24 cellular contexts compared by ENCODE assay signal in the genomic region with DNA sequence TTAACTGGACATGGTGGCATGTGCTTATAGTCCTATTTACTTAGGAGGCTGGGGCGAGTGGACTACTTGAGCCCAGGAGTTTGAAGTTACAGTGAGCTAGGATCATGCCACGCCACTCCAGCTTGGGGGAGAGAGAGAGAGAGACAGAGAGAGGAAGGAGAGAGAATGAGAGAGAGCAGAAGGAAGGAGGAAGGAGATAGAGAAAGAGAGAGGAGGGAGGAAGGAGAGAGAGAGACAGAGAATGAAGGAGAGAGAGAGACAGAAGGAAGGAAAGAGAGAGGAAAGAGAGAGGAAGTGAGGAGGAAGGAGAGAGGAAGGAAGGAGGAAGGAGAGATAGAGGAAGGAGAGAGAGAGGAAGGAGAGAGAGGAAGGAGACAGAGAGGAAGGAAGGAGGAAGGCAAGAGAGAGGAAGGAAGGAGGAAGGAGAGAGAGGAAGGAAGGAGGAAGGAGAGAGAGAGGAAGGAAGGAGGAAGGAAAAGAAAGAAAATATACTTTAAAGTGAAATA.
"Had no signal": no experiment of that assay in that cellular context is flagged by ENCODE, and none has a peak within 500 bp of the region (broad histone marks: within the 10 kb centered on the region; RNA-seq: fewer than 3 reads in every experiment).

No MANE protein-coding gene starts in this region.

- DNase-seq: occipital lobe; ovary; posterior cingulate gyrus; psoas muscle; right cardiac atrium; right lobe of liver; sigmoid colon; stimulated activated CD4-positive, alpha-beta T cell treated with anti-CD3 and anti-CD28 coated beads, Interleukin-15, amount 100 ng/mL, for 24 hours; stimulated activated CD4-positive, alpha-beta T cell treated with anti-CD3 and anti-CD28 coated beads, Interleukin-2, amount 100 ng/mL, for 24 hours; stimulated activated CD4-positive, alpha-beta T cell treated with anti-CD3 and anti-CD28 coated beads, Interleukin-4, amount 100 ng/mL, for 24 hours; stimulated activated naive B cell treated with anti-CD40 and anti-IgM and Interleukin-4, amounts not matched to agents 10 μg/mL and 1 μg/mL and 100 μg/mL, for 72 hours; stimulated activated naive CD4-positive, alpha-beta T cell treated with Interleukin-2 at 50 U/mL for 16 hours; stomach; thyroid gland; upper lobe of left lung had no signal

- ATAC-seq: stimulated activated effector memory CD8-positive, alpha-beta T cell treated with anti-CD3 and anti-CD28 coated beads, Interleukin-12 subunit alpha, Interleukin-12 subunit beta, amount 100 ng/mL, for 72 hours had no signal

- H3K4me1 ChIP-seq: neural progenitor cell, parathyroid adenoma, psoas muscle, sigmoid colon, stomach, thyroid gland, tibial nerve, upper lobe of left lung, vagina had no signal

- H3K27ac Mint-ChIP-seq: nephron; neural progenitor cell; progenitor cell of endocrine pancreas; stimulated activated effector memory CD8-positive, alpha-beta T cell treated with anti-CD3 and anti-CD28 coated beads, Interleukin-12 subunit alpha, Interleukin-12 subunit beta, amount 100 ng/mL, for 72 hours; stimulated activated naive B cell treated with anti-CD40 and anti-IgM and Interleukin-4, amounts not matched to agents 10 μg/mL and 1 μg/mL and 100 μg/mL, for 72 hours; stimulated activated naive CD8-positive, alpha-beta T cell treated with anti-CD3 and anti-CD28 coated beads, Interleukin-15, Interleukin-2, amounts not matched to agents 100 ng/mL and 50 ng/mL, for 24 hours had no signal

- H3K9me3 Mint-ChIP-seq: stimulated activated effector memory CD8-positive, alpha-beta T cell treated with anti-CD3 and anti-CD28 coated beads, Interleukin-12 subunit alpha, Interleukin-12 subunit beta, amount 100 ng/mL, for 72 hours; stimulated activated naive CD8-positive, alpha-beta T cell treated with anti-CD3 and anti-CD28 coated beads, Interleukin-15, Interleukin-2, amounts not matched to agents 100 ng/mL and 50 ng/mL, for 24 hours had no signal

- H3K4me3 Mint-ChIP-seq: nephron; neural progenitor cell; stimulated activated effector memory CD8-positive, alpha-beta T cell treated with anti-CD3 and anti-CD28 coated beads, Interleukin-12 subunit alpha, Interleukin-12 subunit beta, amount 100 ng/mL, for 72 hours; stimulated activated naive B cell treated with anti-CD40 and anti-IgM and Interleukin-4, amounts not matched to agents 10 μg/mL and 1 μg/mL and 100 μg/mL, for 72 hours; stimulated activated naive CD8-positive, alpha-beta T cell treated with anti-CD3 and anti-CD28 coated beads, Interleukin-15, Interleukin-2, amounts not matched to agents 100 ng/mL and 50 ng/mL, for 24 hours had no signal

- H3K9me3 ChIP-seq: ovary, psoas muscle, right lobe of liver, sigmoid colon, stomach, thoracic aorta, thyroid gland, tibial nerve, upper lobe of left lung, vagina had no signal

- H3K36me3 ChIP-seq: neural progenitor cell, ovary, right lobe of liver, sigmoid colon, stomach, thoracic aorta, thyroid gland, tibial nerve, upper lobe of left lung, vagina had no signal

- H3K36me3 Mint-ChIP-seq: neural progenitor cell; stimulated activated effector memory CD8-positive, alpha-beta T cell treated with anti-CD3 and anti-CD28 coated beads, Interleukin-12 subunit alpha, Interleukin-12 subunit beta, amount 100 ng/mL, for 72 hours; stimulated activated naive B cell treated with anti-CD40 and anti-IgM and Interleukin-4, amounts not matched to agents 10 μg/mL and 1 μg/mL and 100 μg/mL, for 72 hours had no signal

- H3K4me1 Mint-ChIP-seq: nephron; stimulated activated effector memory CD8-positive, alpha-beta T cell treated with anti-CD3 and anti-CD28 coated beads, Interleukin-12 subunit alpha, Interleukin-12 subunit beta, amount 100 ng/mL, for 72 hours; stimulated activated naive B cell treated with anti-CD40 and anti-IgM and Interleukin-4, amounts not matched to agents 10 μg/mL and 1 μg/mL and 100 μg/mL, for 72 hours had no signal

- H3K4me3 ChIP-seq: neural progenitor cell, ovary, psoas muscle, right lobe of liver, sigmoid colon, stomach, thoracic aorta, thyroid gland, tibial nerve, upper lobe of left lung, vagina had no signal

- H3K27ac ChIP-seq: neural progenitor cell, ovary, parathyroid adenoma, psoas muscle, right lobe of liver, sigmoid colon, stomach, thoracic aorta, thyroid gland, tibial nerve, upper lobe of left lung, vagina had no signal
